In the genomic region with DNA sequence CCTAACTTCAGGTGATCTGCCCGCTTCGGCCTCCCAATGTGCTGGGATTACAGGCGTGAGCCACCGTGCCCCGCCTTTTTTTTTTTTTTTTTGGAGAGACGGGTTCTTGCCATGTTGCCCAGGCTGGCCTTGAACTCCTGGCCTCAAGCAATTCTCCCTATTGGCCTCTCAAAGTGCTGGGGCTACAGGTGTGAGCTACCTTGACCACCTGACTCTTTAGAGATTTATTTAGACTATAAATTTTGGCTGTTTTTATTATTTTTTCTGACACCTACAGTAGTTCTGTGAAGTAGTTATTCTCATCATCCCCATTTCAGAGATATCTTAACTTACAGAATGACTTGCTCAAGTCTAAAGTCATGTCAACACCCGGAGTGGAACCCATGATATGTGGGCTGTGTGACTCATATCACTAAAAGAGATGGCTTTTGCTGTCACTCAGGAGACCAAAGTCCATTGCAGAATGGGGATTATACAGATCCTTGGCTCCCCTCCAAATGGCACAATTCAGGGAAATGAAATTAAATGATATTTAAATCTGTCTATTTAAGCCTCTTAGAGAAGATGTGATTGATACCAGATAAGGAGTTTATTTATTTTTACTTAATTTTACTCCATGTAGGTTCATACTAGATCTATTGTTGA, we compare ENCODE assay signal across 8 cellular contexts.
A peak's percentile ranks its signal among the peaks of the same experiment; 100 is the strongest.
DNase-seq lines count a peak whose midpoint lies in the region; ATAC-seq lines count a peak whose summit lies in the region.

No MANE protein-coding gene starts in this region.

- ATAC-seq in GM18502 (IDR thresholded peaks at IDR 0.05; ENCODE audit: poor library complexity, unreplicated experiment) (peak; percentile 98), GM21526 (IDR thresholded peaks at IDR 0.05; ENCODE audit: low FRiP score, unreplicated experiment) (peak; percentile 94), HG03558 (IDR thresholded peaks at IDR 0.05; ENCODE audit: extremely low read depth, unreplicated experiment) (peak; percentile 95), left colon (peak; percentile 99)

- peak; percentile 26 to 42 for DNase-seq in left colon
- no peak for DNase-seq in kidney glomerular epithelial cell (lab: John Stamatoyannopoulos, UW)
- no peak for DNase-seq in COR-L47 (lab: John Stamatoyannopoulos, UW)
- no peak for DNase-seq in H4 (ENCODE audit: low spot score)
- no peak for DNase-seq in NCI-H1436 treated with DMSO at 0.1 percent for 48 hours (lab: John Stamatoyannopoulos, UW)

- intact Hi-C loops in left colon (cut with DNase I, micrococcal nuclease): no loop called here

Comparison
In these comparisons a context has a peak if more than half of its experiments do, and no peak if none do; other contexts are left out.
1. DNase-seq: peak in left colon (2 of 2); none in kidney glomerular epithelial cell (single experiment), COR-L47 (single experiment), H4 (single experiment) and NCI-H1436 treated with DMSO at 0.1 percent for 48 hours (single experiment).
2. Peak in every context shown above with its lines, with median percentiles within 50 percentile points of each other: ATAC-seq.